In genomic region chr19:35040826-35041547, GRCh38 we compare ENCODE assay signal across 9 cellular contexts. TPM values are rescaled to one million over a fixed set of nuclear protein-coding genes. Genes with fewer than 3 reads are reported as not detected.
A peak's percentile ranks its signal among the peaks of the same experiment; 100 is the strongest.
DNase-seq lines count a peak whose midpoint lies in the region; ATAC-seq and TF ChIP-seq lines count a peak whose summit lies in the region.
"Had no signal": no experiment of that assay in that cellular context is flagged by ENCODE, and none has a peak within 500 bp of the region (broad histone marks: within the 10 kb centered on the region; RNA-seq: fewer than 3 reads in every experiment).

No MANE protein-coding gene starts in this region.

- H3K4me3 ChIP-seq in duodenal mucosa (ENCODE audit: low read depth in 1 of 2, low read length in 2 of 2) (peak overlapping the region; percentile 34 to 43), mesenchymal stem cell (ENCODE audit: insufficient read depth in 1 of 2, low read depth in 1 of 2, low read length in 2 of 2) (peak overlapping the region in 1 of 2 experiments; percentile 49), subcutaneous abdominal adipose tissue (ENCODE audit: low read depth in 1 of 5, low read length in 5 of 5) (peak overlapping the region in 4 of 5 donors; percentile 36 to 58 (median 42))

- DNase-seq in T47D (ENCODE audit: low read depth in 1 of 2, low spot score in 1 of 2) (peak; percentile 44 to 71), MCF 10A (ENCODE audit: unreplicated experiment) (no peak), mesenchymal stem cell (peak; percentile 30), DMS153 (lab: John Stamatoyannopoulos, UW) (no peak)

- no peaks in the 10 kb centered on the region for H3K27me3 Mint-ChIP-seq in MCF 10A (ENCODE audit: insufficient read depth, unreplicated experiment)

- peak overlapping the region in 1 of 2 experiments; percentile 26 for H3K14ac ChIP-seq in mesenchymal stem cell (ENCODE audit: low read length in 2 of 2)

- peak overlapping the region; percentile 46 for H2AFZ ChIP-seq in mesenchymal stem cell (ENCODE audit: low read depth, low read length)

- no peak for ATAC-seq in HG03521 (IDR thresholded peaks at IDR 0.05; ENCODE audit: unreplicated experiment)
- no peak for ATAC-seq in GM21576 (IDR thresholded peaks at IDR 0.05; ENCODE audit: unreplicated experiment)

- no peaks in the 10 kb centered on the region for H3K9me3 ChIP-seq in duodenal mucosa (ENCODE audit: control insufficient read depth in 1 of 2, low read length in 2 of 2)
- H3K9me3 ChIP-seq in mesenchymal stem cell (ENCODE audit: control insufficient read depth, low read length) = no peaks in the 10 kb centered on the region
- H3K9me3 ChIP-seq in subcutaneous abdominal adipose tissue (ENCODE audit: control insufficient read depth in 5 of 5, low read length in 5 of 5) = no peaks in the 10 kb centered on the region

- peak overlapping the region; percentile 26 for H2AK5ac ChIP-seq in mesenchymal stem cell (ENCODE audit: low read length, severe bottlenecking)

- WGBS in mesenchymal stem cell = 18% methylated on average over 29 of the region's 36 CpGs

- peak overlapping the region; percentile 77 to 89 for H3K4ac ChIP-seq in mesenchymal stem cell (ENCODE audit: low read depth in 1 of 2, low read length in 2 of 2)

- intact Hi-C loops in MCF 10A (cut with micrococcal nuclease) = no loop called here

- POLR2A ChIA-PET in MCF 10A (lab: Yijun Ruan, JAX) = no interaction called here

- peak overlapping the region; percentile 71 for H2BK120ac ChIP-seq in mesenchymal stem cell (ENCODE audit: low read depth, low read length)

- BruUV-seq in MCF 10A (replicated peaks; lab: Mats Ljungman, UMichigan) = no TSS peak

- no peak overlapping the region for H3K4me3 Mint-ChIP-seq in MCF 10A (ENCODE audit: unreplicated experiment)

- H3K9ac ChIP-seq in duodenal mucosa (ENCODE audit: low read depth in 1 of 2, low read length in 2 of 2) = peak overlapping the region in 1 of 2 donors; percentile 0
- H3K9ac ChIP-seq in mesenchymal stem cell (ENCODE audit: low read length) = peak overlapping the region; percentile 17
- H3K9ac ChIP-seq in subcutaneous abdominal adipose tissue (ENCODE audit: low read length in 5 of 5) = peak overlapping the region in 3 of 5 donors; percentile 32 to 65 (median 48)

- H3K27ac ChIP-seq in duodenal mucosa (ENCODE audit: low read depth, low read length) = peak overlapping the region; percentile 25
- H3K27ac ChIP-seq in mesenchymal stem cell (ENCODE audit: low read length, poor library complexity, severe bottlenecking) = no peak overlapping the region
- H3K27ac ChIP-seq in subcutaneous abdominal adipose tissue (ENCODE audit: low read depth, low read length) = peak overlapping the region; percentile 37

- H3K4me1 ChIP-seq in duodenal mucosa (ENCODE audit: control insufficient read depth in 1 of 2, insufficient read depth in 2 of 2, low read length in 2 of 2) (peaks cover 10 to 12% of the 10 kb centered on the region in 2 donors), mesenchymal stem cell (ENCODE audit: control insufficient read depth, insufficient read depth, low read depth, low read length) (peaks cover 33% of the 10 kb centered on the region), subcutaneous abdominal adipose tissue (ENCODE audit: control insufficient read depth in 5 of 5, insufficient read depth in 5 of 5, low read length in 5 of 5) (peaks cover 4 to 75% (median 54%) of the 10 kb centered on the region in 5 donors)

- no peaks in the 10 kb centered on the region for H3K4me1 Mint-ChIP-seq in MCF 10A (ENCODE audit: insufficient read depth, unreplicated experiment)

- peak overlapping the region; percentile 47 for H3K4me2 ChIP-seq in mesenchymal stem cell (ENCODE audit: low read length, poor library complexity, severe bottlenecking)

- no peak overlapping the region for H3K27ac Mint-ChIP-seq in MCF 10A (ENCODE audit: low read depth, unreplicated experiment)

- peak overlapping the region; percentile 89 for H4K8ac ChIP-seq in mesenchymal stem cell (ENCODE audit: low read length)

- in situ Hi-C loops in T47D (cut with HindIII; ENCODE audit: low pct_unique_long_range_greater_than_20kb, low sequenced_read_pairs) = no loop called here

- H3K36me3 ChIP-seq in duodenal mucosa (ENCODE audit: control insufficient read depth in 1 of 2, insufficient read depth in 2 of 2, low read length in 2 of 2) (no peaks in the 10 kb centered on the region), mesenchymal stem cell (ENCODE audit: control insufficient read depth in 1 of 2, insufficient read depth in 2 of 2, low read depth in 1 of 2, low read length in 2 of 2) (no peaks in the 10 kb centered on the region), subcutaneous abdominal adipose tissue (ENCODE audit: control insufficient read depth in 5 of 5, insufficient read depth in 5 of 5, low read length in 5 of 5) (no peaks in the 10 kb centered on the region)

- peak overlapping the region; percentile 82 for H2BK15ac ChIP-seq in mesenchymal stem cell (ENCODE audit: low read depth, poor library complexity, severe bottlenecking)

- TF ChIP-seq CTCF in MCF 10A (IDR thresholded peaks at IDR 0.05; ENCODE audit: unreplicated experiment) = no peak

- no peaks in the 10 kb centered on the region for H3K9me3 Mint-ChIP-seq in MCF 10A (ENCODE audit: unreplicated experiment)

- H3K23ac ChIP-seq in mesenchymal stem cell (ENCODE audit: low read length in 2 of 2) = no peak overlapping the region

- H3K27me3 ChIP-seq in duodenal mucosa (ENCODE audit: control insufficient read depth in 1 of 2, insufficient read depth in 2 of 2, low read length in 2 of 2) (peaks cover 2 to 7% of the 10 kb centered on the region in 2 donors), mesenchymal stem cell (ENCODE audit: control insufficient read depth in 1 of 2, insufficient read depth in 1 of 2, low read length in 2 of 2) (peaks cover 0 to 11% of the 10 kb centered on the region in 2 experiments), subcutaneous abdominal adipose tissue (ENCODE audit: control insufficient read depth in 5 of 5, insufficient read depth in 4 of 5, low read length in 5 of 5) (no peaks in the 10 kb centered on the region)

- H3K18ac ChIP-seq in mesenchymal stem cell (ENCODE audit: low read depth in 1 of 2, low read length in 2 of 2) = peak overlapping the region; percentile 91 to 92

- no peaks in the 10 kb centered on the region for H3K79me1 ChIP-seq in mesenchymal stem cell (replicated peaks; ENCODE audit: low read length, poor library complexity, severe bottlenecking)

- CTCF ChIA-PET in MCF 10A (lab: Yijun Ruan, JAX) = interaction anchor here (0.5 to 6.3 kb wide), 2 partner anchors 16 to 175 kb away, joined by 3 to 75 read pairs; no protein-coding TSS in a partner anchor

- no peak overlapping the region for H2BK5ac ChIP-seq in mesenchymal stem cell (ENCODE audit: low read depth, low read length, poor library complexity, severe bottlenecking)

- peak overlapping the region; percentile 92 for H4K91ac ChIP-seq in mesenchymal stem cell (ENCODE audit: low read length)

- H3K36me3 Mint-ChIP-seq in MCF 10A (ENCODE audit: insufficient read depth, unreplicated experiment) = no peaks in the 10 kb centered on the region

- peak overlapping the region; percentile 45 to 97 for H2BK12ac ChIP-seq in mesenchymal stem cell (ENCODE audit: low read length in 2 of 2)

RNA-seq across cellular contexts. Expression of gene HPN, which starts 0.5 kb away (rescaled TPM):
- not detected in 2 replicates for total RNA-seq in MCF 10A (2022)
- polyA plus RNA-seq in mesenchymal stem cell (2013, experiment 1 of 2) = 0.21 TPM
- polyA plus RNA-seq in mesenchymal stem cell (2013, experiment 2 of 2) = 0.15 TPM
- total RNA-seq: pulmonary artery endothelial cell had no signal

RNA-seq across cellular contexts. Expression of gene SCN1B, which starts 10.7 kb away (rescaled TPM):
- 0.19 and 0.27 TPM in 2 replicates for total RNA-seq in MCF 10A (2022)
- polyA plus RNA-seq in mesenchymal stem cell (2013, experiment 1 of 2) = 4.9 TPM
- polyA plus RNA-seq in mesenchymal stem cell (2013, experiment 2 of 2) = 5.4 TPM

RNA-seq across cellular contexts. Expression of gene GRAMD1A, which starts 40.9 kb away (rescaled TPM):
- 46.7 and 48.1 TPM in 2 replicates for total RNA-seq in MCF 10A (2022)
- 54.4 TPM for polyA plus RNA-seq in mesenchymal stem cell (2013, experiment 1 of 2)
- 53.5 TPM for polyA plus RNA-seq in mesenchymal stem cell (2013, experiment 2 of 2)

Comparison
In these comparisons a context has a peak if more than half of its experiments do, and no peak if none do; other contexts are left out.
1. DNase-seq: peak in T47D (2 of 2) and mesenchymal stem cell (single experiment); none in MCF 10A (single experiment) and DMS153 (single experiment).